Comparison of ENCODE assay signal across 31 cellular contexts in the genomic region with DNA sequence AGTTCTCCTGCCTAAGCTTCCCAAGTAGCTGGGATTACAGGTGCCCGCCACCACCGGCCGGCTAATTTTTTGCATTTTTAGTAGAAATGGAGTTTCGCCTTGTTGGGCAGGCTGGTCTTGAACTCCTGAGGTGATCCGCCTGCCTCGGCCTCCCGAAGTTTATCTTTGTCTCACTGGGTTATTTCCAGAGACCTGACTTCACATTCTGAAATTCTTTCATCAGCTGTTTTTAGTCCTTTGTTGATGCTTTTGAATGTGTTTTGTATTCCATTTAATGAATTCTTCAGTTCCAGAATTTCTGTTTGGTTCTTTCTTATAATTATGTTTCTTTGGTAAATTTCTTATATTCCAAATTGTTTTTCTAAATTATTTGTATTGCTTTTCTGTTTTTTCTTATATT. TPM values are rescaled to one million over a fixed set of nuclear protein-coding genes. Genes with fewer than 3 reads are reported as not detected.
"Had no signal": no experiment of that assay in that cellular context is flagged by ENCODE, and none has a peak within 500 bp of the region (broad histone marks: within the 10 kb centered on the region; RNA-seq: fewer than 3 reads in every experiment).

No MANE protein-coding gene starts in this region.

- H3K27ac ChIP-seq: coronary artery, esophagus squamous epithelium, ovary, psoas muscle, skin epidermis, spleen, thyroid gland, vagina had no signal

- H3K4me1 ChIP-seq: esophagus squamous epithelium, psoas muscle, thyroid gland, vagina had no signal

- H3K4me3 Mint-ChIP-seq: memory B cell; natural killer cell; stimulated activated memory B cell treated with anti-CD40 and anti-IgM and Interleukin-4, amounts not matched to agents 10 μg/mL and 1 μg/mL and 100 μg/mL, for 72 hours; stimulated activated naive CD8-positive, alpha-beta T cell treated with anti-CD3 and anti-CD28 coated beads, Interleukin-15, amount 100 ng/mL, for 72 hours had no signal

- H3K4me3 ChIP-seq: coronary artery, esophagus squamous epithelium, lung, ovary, psoas muscle, skin epidermis, spleen, thyroid gland, vagina had no signal

- H3K36me3 ChIP-seq: ovary had no signal

- H3K27ac Mint-ChIP-seq: memory B cell; stimulated activated memory B cell treated with anti-CD40 and anti-IgM and Interleukin-4, amounts not matched to agents 10 μg/mL and 1 μg/mL and 100 μg/mL, for 72 hours; stimulated activated naive CD8-positive, alpha-beta T cell treated with anti-CD3 and anti-CD28 coated beads, Interleukin-15, amount 100 ng/mL, for 72 hours had no signal

- ATAC-seq: natural killer cell; psoas muscle; right cardiac atrium; stimulated activated memory B cell treated with anti-CD40 and anti-IgM and Interleukin-4, amounts not matched to agents 10 μg/mL and 1 μg/mL and 100 μg/mL, for 72 hours; stimulated activated naive CD8-positive, alpha-beta T cell treated with anti-CD3 and anti-CD28 coated beads, Interleukin-15, amount 100 ng/mL, for 72 hours had no signal

- H3K9me3 ChIP-seq: thyroid gland had no signal

- DNase-seq: dermis blood vessel endothelial cell; effector memory CD4-positive, alpha-beta T cell; erythroblast; esophagus squamous epithelium; foreskin melanocyte; hypothalamus; natural killer cell; occipital lobe; ovary; psoas muscle; right cardiac atrium; spleen; stimulated activated CD4-positive, alpha-beta T cell treated with anti-CD3 and anti-CD28 coated beads, Interleukin-4, amount 100 ng/mL, for 4 hours; stimulated activated naive CD8-positive, alpha-beta T cell treated with anti-CD3 and anti-CD28 coated beads, Interleukin-15, amount 100 ng/mL, for 72 hours; thyroid gland; trophoblast cell had no signal

- H3K27me3 Mint-ChIP-seq: memory B cell; stimulated activated memory B cell treated with anti-CD40 and anti-IgM and Interleukin-4, amounts not matched to agents 10 μg/mL and 1 μg/mL and 100 μg/mL, for 72 hours; stimulated activated naive CD8-positive, alpha-beta T cell treated with anti-CD3 and anti-CD28 coated beads, Interleukin-15, amount 100 ng/mL, for 72 hours had no signal

- H3K27me3 ChIP-seq: esophagus squamous epithelium, ovary, spleen, thyroid gland, vagina had no signal

- FAIRE-seq: endometrium, keratinocyte had no signal

RNA-seq across cellular contexts. Expression of gene MLNR, which starts 55.4 kb away (rescaled TPM):
- total RNA-seq: dermis blood vessel endothelial cell, left lobe of liver, lung, mononuclear cell, natural killer cell, occipital lobe, ovary, psoas muscle, renal cortical epithelial cell, right cardiac atrium, temporal lobe, ureter, vagina had no signal
- polyA plus RNA-seq: keratinocyte, liver, neural cell, ovary, psoas muscle, right cardiac atrium, spleen had no signal
